ENCODE assay signal across 12 cellular contexts in genomic region chr14:104443391-104444158, GRCh38.
DNase-seq lines count a peak whose midpoint lies in the region; ATAC-seq and TF ChIP-seq lines count a peak whose summit lies in the region.
"Had no signal": no experiment of that assay in that cellular context is flagged by ENCODE, and none has a peak within 500 bp of the region (broad histone marks: within the 10 kb centered on the region; RNA-seq: fewer than 3 reads in every experiment).

No MANE protein-coding gene starts in this region.

- H3K27ac Mint-ChIP-seq in WTC11: peak overlapping the region; percentile 44; the same call in 1 of the 2 replicates
- H3K27ac Mint-ChIP-seq in type B pancreatic cell: no peak overlapping the region
- no peak overlapping the region for H3K27ac Mint-ChIP-seq in effector memory CD8-positive, alpha-beta T cell

- POLR2A ChIA-PET in WTC11 (lab: Charles Lee): no interaction called here

- H3K9me3 ChIP-seq in right lobe of liver: no peaks in the 10 kb centered on the region
- H3K9me3 ChIP-seq: prostate gland had no signal

- peaks cover 9% of the 10 kb centered on the region for H3K4me1 Mint-ChIP-seq in WTC11
- no peaks in the 10 kb centered on the region for H3K4me1 Mint-ChIP-seq in type B pancreatic cell (ENCODE audit: unreplicated experiment)
- peaks cover 0 to 3% of the 10 kb centered on the region in 2 donors for H3K4me1 Mint-ChIP-seq in effector memory CD8-positive, alpha-beta T cell (ENCODE audit: low read depth in 2 of 2)
- H3K4me1 Mint-ChIP-seq: CD4-positive, CD25-positive, alpha-beta regulatory T cell had no signal

- CTCF ChIA-PET in WTC11 (lab: Charles Lee): interaction anchor here (0.8 to 2.1 kb wide), 5 partner anchors 13 to 306 kb away, joined by 3 to 11 read pairs (median 4); no protein-coding TSS in a partner anchor

- H3K36me3 Mint-ChIP-seq in WTC11 (no peaks in the 10 kb centered on the region), type B pancreatic cell (no peaks in the 10 kb centered on the region)
- H3K36me3 Mint-ChIP-seq in effector memory CD8-positive, alpha-beta T cell (ENCODE audit: insufficient read depth): no peaks in the 10 kb centered on the region
- H3K36me3 Mint-ChIP-seq: CD4-positive, CD25-positive, alpha-beta regulatory T cell had no signal

- H3K27me3 Mint-ChIP-seq in WTC11 (ENCODE audit: low read depth) (peaks cover 5% of the 10 kb centered on the region), type B pancreatic cell (peaks cover 21% of the 10 kb centered on the region)
- H3K27me3 Mint-ChIP-seq in effector memory CD8-positive, alpha-beta T cell: peaks cover 30 to 44% of the 10 kb centered on the region in 2 donors

- WGBS in right lobe of liver (ENCODE audit: insufficient coverage, low coverage, low lambda C conversion rate, missing lambda C conversion rate): 59% methylated on average over 5 of the region's 13 CpGs

- ATAC-seq in left cardiac atrium (no peak), WTC11 (peak; percentile 95), right lobe of liver (peak in 1 of 4 donors; percentile 11)
- ATAC-seq in effector memory CD8-positive, alpha-beta T cell (replicated peaks): no peak

- intact Hi-C loops in cardiac septum (cut with DNase I): no loop called here
- intact Hi-C loops in left cardiac atrium (cut with DNase I): no loop called here
- intact Hi-C loops in right lobe of liver (cut with DNase I): no loop called here

- DNase-seq in cardiac septum (ENCODE audit: low spot score) (peak; percentile 74), left cardiac atrium (no peak), WTC11 (ENCODE audit: low spot score) (peak; percentile 64), right lobe of liver (peak; percentile 22 to 39 (median 31)), type B pancreatic cell (ENCODE audit: extremely low spot score, unreplicated experiment) (peak; percentile 58), NCI-H82 (lab: John Stamatoyannopoulos, UW) (no peak), NCI-H1930 (lab: John Stamatoyannopoulos, UW) (no peak)
- DNase-seq in effector memory CD8-positive, alpha-beta T cell: no peak
- DNase-seq: CD4-positive, CD25-positive, alpha-beta regulatory T cell; heart right ventricle; mammary epithelial cell had no signal

- no peak overlapping the region for H3K27ac ChIP-seq in right lobe of liver
- H3K27ac ChIP-seq: heart right ventricle, prostate gland had no signal

- no peaks in the 10 kb centered on the region for H3K4me1 ChIP-seq in right lobe of liver
- H3K4me1 ChIP-seq: prostate gland had no signal

- no peak overlapping the region for H3K4me3 ChIP-seq in right lobe of liver
- H3K4me3 ChIP-seq: heart right ventricle, prostate gland had no signal

- H3K27me3 ChIP-seq in right lobe of liver: no peaks in the 10 kb centered on the region

- no peak overlapping the region for H3K4me3 Mint-ChIP-seq in WTC11
- H3K4me3 Mint-ChIP-seq in type B pancreatic cell: no peak overlapping the region
- no peak overlapping the region for H3K4me3 Mint-ChIP-seq in effector memory CD8-positive, alpha-beta T cell
- H3K4me3 Mint-ChIP-seq: CD4-positive, CD25-positive, alpha-beta regulatory T cell had no signal

- TF ChIP-seq POLR2A in right lobe of liver (IDR thresholded peaks at IDR 0.05): no peak

- H3K9me3 Mint-ChIP-seq in WTC11: peaks cover 15% of the 10 kb centered on the region
- H3K9me3 Mint-ChIP-seq in type B pancreatic cell: peaks cover 14% of the 10 kb centered on the region
- peaks cover 5 to 19% of the 10 kb centered on the region in 2 donors for H3K9me3 Mint-ChIP-seq in effector memory CD8-positive, alpha-beta T cell

- H3K36me3 ChIP-seq in right lobe of liver: no peaks in the 10 kb centered on the region
- H3K36me3 ChIP-seq: heart right ventricle, prostate gland had no signal

- TF ChIP-seq CTCF in WTC11 (IDR thresholded peaks at IDR 0.05): no peak
- no peak for TF ChIP-seq CTCF in right lobe of liver (IDR thresholded peaks at IDR 0.05)
- no peak for TF ChIP-seq CTCF in type B pancreatic cell (conservative IDR thresholded peaks at IDR 0.05)

TF ChIP-seq in WTC11, 78 proteins besides CTCF, POLR2A, EP300 and RAD21:
- TF ChIP-seq TCF7 (CRISPR knock-in tag; IDR thresholded peaks at IDR 0.05; ENCODE audit: low read depth) (no peak), NR3C1 (CRISPR knock-in tag; conservative IDR thresholded peaks at IDR 0.05; ENCODE audit: low read depth) (no peak), ETV6 (CRISPR knock-in tag; IDR thresholded peaks at IDR 0.05) (no peak)

Comparison
In these comparisons a context has a peak if more than half of its experiments do, and no peak if none do; other contexts are left out.
1. DNase-seq: peak in cardiac septum (single experiment), WTC11 (single experiment), right lobe of liver (3 of 3) and type B pancreatic cell (single experiment); none in left cardiac atrium (single experiment), effector memory CD8-positive, alpha-beta T cell (0 of 3), NCI-H82 (single experiment) and NCI-H1930 (0 of 2).